24 cellular contexts compared by ENCODE assay signal in the genomic region with DNA sequence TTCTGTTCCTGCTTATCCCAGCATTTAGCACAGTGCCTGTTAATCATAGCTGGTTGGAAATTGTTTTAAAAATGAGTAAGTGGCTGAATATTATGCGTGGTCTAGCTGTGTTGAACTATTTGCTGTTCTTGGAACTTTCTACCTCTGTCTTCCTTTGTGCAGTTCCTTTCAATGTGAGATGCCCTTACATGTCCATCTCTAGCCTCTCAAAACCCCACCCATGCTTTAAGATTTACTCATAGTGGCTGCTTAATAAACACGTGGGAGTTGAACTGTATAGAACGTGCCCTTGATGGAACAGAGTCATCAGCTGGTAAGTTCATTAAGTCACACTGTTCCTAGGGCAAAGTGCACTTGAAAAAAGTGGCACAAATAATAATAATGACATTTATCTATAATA. TPM values are rescaled to one million over a fixed set of nuclear protein-coding genes. Genes with fewer than 3 reads are reported as not detected.
DNase-seq lines count a peak whose midpoint lies in the region; ATAC-seq and TF ChIP-seq lines count a peak whose summit lies in the region.
"Had no signal": no experiment of that assay in that cellular context is flagged by ENCODE, and none has a peak within 500 bp of the region (broad histone marks: within the 10 kb centered on the region; RNA-seq: fewer than 3 reads in every experiment).

No MANE protein-coding gene starts in this region.

- no peaks in the 10 kb centered on the region for H3K79me1 ChIP-seq in mesenchymal stem cell (replicated peaks; ENCODE audit: low read length, poor library complexity, severe bottlenecking)

- H3K27me3 Mint-ChIP-seq in endodermal cell (ENCODE audit: insufficient read depth) (no peaks in the 10 kb centered on the region), WTC11 (ENCODE audit: low read depth) (no peaks in the 10 kb centered on the region)
- H3K27me3 Mint-ChIP-seq: dendritic cell treated with granulocyte-macrophage colony-stimulating factor and Interleukin-4, amounts not matched to agents 40 ng/mL and 50 ng/mL, for 4 days; stimulated activated memory B cell treated with anti-CD40 and anti-IgM and Interleukin-4, amounts not matched to agents 10 μg/mL and 1 μg/mL and 100 μg/mL, for 72 hours had no signal

- H3K4me3 ChIP-seq in endodermal cell (ENCODE audit: low read length) = no peak overlapping the region
- no peak overlapping the region for H3K4me3 ChIP-seq in mesenchymal stem cell (ENCODE audit: insufficient read depth in 1 of 2, low read depth in 1 of 2, low read length in 2 of 2)
- H3K4me3 ChIP-seq in WERI-Rb-1 (ENCODE audit: low read depth, low read length) = no peak overlapping the region
- H3K4me3 ChIP-seq: breast epithelium, ovary, PC-9, thyroid gland had no signal

- WGBS in endodermal cell (ENCODE audit: insufficient coverage in 1 of 2, insufficient read length in 1 of 2), 2 experiments = 93% methylated on average over 3 of the region's 3 CpGs; no CpG with 5 or more reads in 1 of the 2 experiments
- 56% methylated on average over 3 of the region's 3 CpGs for WGBS in mesenchymal stem cell

- H3K9me3 ChIP-seq in endodermal cell (ENCODE audit: control insufficient read depth, low read length) (peaks cover 5% of the 10 kb centered on the region), mesenchymal stem cell (ENCODE audit: control insufficient read depth, low read length) (no peaks in the 10 kb centered on the region), WERI-Rb-1 (ENCODE audit: severe bottlenecking) (no peaks in the 10 kb centered on the region)
- H3K9me3 ChIP-seq: breast epithelium, ovary, thyroid gland had no signal

- ATAC-seq in omental fat pad (ENCODE audit: low FRiP score) (no peak), WTC11 (no peak)

- no peak overlapping the region for H2BK120ac ChIP-seq in mesenchymal stem cell (ENCODE audit: low read depth, low read length)

- no peaks in the 10 kb centered on the region for H3K36me3 Mint-ChIP-seq in endodermal cell (ENCODE audit: low read depth)
- H3K36me3 Mint-ChIP-seq in WTC11 = no peaks in the 10 kb centered on the region
- H3K36me3 Mint-ChIP-seq: activated naive CD8-positive, alpha-beta T cell treated with anti-CD3 and anti-CD28 coated beads for 36 hours; stimulated activated memory B cell treated with anti-CD40 and anti-IgM and Interleukin-4, amounts not matched to agents 10 μg/mL and 1 μg/mL and 100 μg/mL, for 72 hours had no signal

- no peak overlapping the region for H2AK5ac ChIP-seq in mesenchymal stem cell (ENCODE audit: low read length, severe bottlenecking)

- no peak overlapping the region for H4K91ac ChIP-seq in mesenchymal stem cell (ENCODE audit: low read length)

- H3K4me1 Mint-ChIP-seq in endodermal cell (peaks cover 9% of the 10 kb centered on the region), WTC11 (peaks cover 12% of the 10 kb centered on the region)
- H3K4me1 Mint-ChIP-seq: stimulated activated memory B cell treated with anti-CD40 and anti-IgM and Interleukin-4, amounts not matched to agents 10 μg/mL and 1 μg/mL and 100 μg/mL, for 72 hours had no signal

- CTCF ChIA-PET in WTC11 (lab: Charles Lee) = interaction anchor here (1.1 to 5.0 kb wide), 11 partner anchors 8 to 256 kb away, joined by 3 to 58 read pairs (median 10); no protein-coding TSS in a partner anchor

- no peaks in the 10 kb centered on the region for H3K36me3 ChIP-seq in endodermal cell (ENCODE audit: control insufficient read depth, insufficient read depth, low read length)
- no peaks in the 10 kb centered on the region for H3K36me3 ChIP-seq in mesenchymal stem cell (ENCODE audit: control insufficient read depth in 1 of 2, insufficient read depth in 2 of 2, low read depth in 1 of 2, low read length in 2 of 2)
- H3K36me3 ChIP-seq in WERI-Rb-1 = no peaks in the 10 kb centered on the region
- H3K36me3 ChIP-seq: breast epithelium, ovary, thyroid gland had no signal

- H3K9me3 Mint-ChIP-seq in endodermal cell (no peaks in the 10 kb centered on the region), WTC11 (peaks cover 10% of the 10 kb centered on the region)
- H3K9me3 Mint-ChIP-seq: activated naive CD8-positive, alpha-beta T cell treated with anti-CD3 and anti-CD28 coated beads for 36 hours; dendritic cell treated with granulocyte-macrophage colony-stimulating factor and Interleukin-4, amounts not matched to agents 40 ng/mL and 50 ng/mL, for 4 days; H9 had no signal

- no peak overlapping the region for H2AFZ ChIP-seq in mesenchymal stem cell (ENCODE audit: low read depth, low read length)
- H2AFZ ChIP-seq: PC-9 had no signal

- no peak overlapping the region for H2BK12ac ChIP-seq in mesenchymal stem cell (ENCODE audit: low read length in 2 of 2)

- H3K27ac ChIP-seq in endodermal cell (ENCODE audit: low read depth, low read length) (no peak overlapping the region), mesenchymal stem cell (ENCODE audit: low read length, poor library complexity, severe bottlenecking) (no peak overlapping the region), WERI-Rb-1 (no peak overlapping the region)
- H3K27ac ChIP-seq: breast epithelium, ovary, PC-9, thyroid gland had no signal

- H3K4me3 Mint-ChIP-seq in endodermal cell (no peak overlapping the region), WTC11 (no peak overlapping the region)
- H3K4me3 Mint-ChIP-seq: activated naive CD8-positive, alpha-beta T cell treated with anti-CD3 and anti-CD28 coated beads for 36 hours; dendritic cell treated with granulocyte-macrophage colony-stimulating factor and Interleukin-4, amounts not matched to agents 40 ng/mL and 50 ng/mL, for 4 days; H9; stimulated activated memory B cell treated with anti-CD40 and anti-IgM and Interleukin-4, amounts not matched to agents 10 μg/mL and 1 μg/mL and 100 μg/mL, for 72 hours had no signal

- DNase-seq in EH (ENCODE audit: low read depth) = peak; percentile 69
- peak; percentile 3 for DNase-seq in NCI-H226
- no peak for DNase-seq in endodermal cell
- DNase-seq in mesenchymal stem cell = no peak
- DNase-seq in omental fat pad (ENCODE audit: low spot score) = no peak
- no peak for DNase-seq in WTC11 (ENCODE audit: low spot score)
- DNase-seq in WERI-Rb-1 = no peak
- no peak for DNase-seq in NCI-H345 (lab: John Stamatoyannopoulos, UW)
- DNase-seq: activated CD4-positive, CD25-positive, alpha-beta regulatory T cell; activated naive CD8-positive, alpha-beta T cell treated with anti-CD3 and anti-CD28 coated beads for 36 hours; AML-193; H9; ovary; PC-9; right cardiac atrium; thyroid gland had no signal

- H3K4ac ChIP-seq in mesenchymal stem cell (ENCODE audit: low read depth in 1 of 2, low read length in 2 of 2) = no peak overlapping the region

- H3K27ac Mint-ChIP-seq in endodermal cell = peak overlapping the region; percentile 23
- H3K27ac Mint-ChIP-seq in WTC11 = no peak overlapping the region; the same call in 1 of the 2 replicates
- H3K27ac Mint-ChIP-seq: activated naive CD8-positive, alpha-beta T cell treated with anti-CD3 and anti-CD28 coated beads for 36 hours; dendritic cell treated with granulocyte-macrophage colony-stimulating factor and Interleukin-4, amounts not matched to agents 40 ng/mL and 50 ng/mL, for 4 days; stimulated activated memory B cell treated with anti-CD40 and anti-IgM and Interleukin-4, amounts not matched to agents 10 μg/mL and 1 μg/mL and 100 μg/mL, for 72 hours had no signal

- no peak overlapping the region for H2BK15ac ChIP-seq in mesenchymal stem cell (ENCODE audit: low read depth, poor library complexity, severe bottlenecking)

- H3K23ac ChIP-seq in mesenchymal stem cell (ENCODE audit: low read length in 2 of 2) = no peak overlapping the region

- POLR2A ChIA-PET in WTC11 (lab: Charles Lee) = no interaction called here

- no peak overlapping the region for H3K18ac ChIP-seq in mesenchymal stem cell (ENCODE audit: low read depth in 1 of 2, low read length in 2 of 2)

- no peak overlapping the region for H3K4me2 ChIP-seq in mesenchymal stem cell (ENCODE audit: low read length, poor library complexity, severe bottlenecking)
- H3K4me2 ChIP-seq: PC-9 had no signal

- no peak overlapping the region for H2BK5ac ChIP-seq in mesenchymal stem cell (ENCODE audit: low read depth, low read length, poor library complexity, severe bottlenecking)

- H4K8ac ChIP-seq in mesenchymal stem cell (ENCODE audit: low read length) = no peak overlapping the region

- TF ChIP-seq CTCF in endodermal cell (conservative IDR thresholded peaks at IDR 0.05) (no peak), omental fat pad (IDR thresholded peaks at IDR 0.05) (no peak), WTC11 (IDR thresholded peaks at IDR 0.05) (no peak), WERI-Rb-1 (IDR thresholded peaks at IDR 0.05; ENCODE audit: low read depth, low read length) (no peak)

- H3K4me1 ChIP-seq in endodermal cell (ENCODE audit: control insufficient read depth, insufficient read depth, low read length) = no peaks in the 10 kb centered on the region
- H3K4me1 ChIP-seq in mesenchymal stem cell (ENCODE audit: control insufficient read depth, insufficient read depth, low read depth, low read length) = no peaks in the 10 kb centered on the region
- H3K4me1 ChIP-seq: breast epithelium, thyroid gland had no signal

- no peak overlapping the region for H3K9ac ChIP-seq in endodermal cell (ENCODE audit: extremely low read depth, low read length, poor library complexity, severe bottlenecking)
- peak overlapping the region; percentile 12 for H3K9ac ChIP-seq in mesenchymal stem cell (ENCODE audit: low read length)

- no peak overlapping the region for H3K14ac ChIP-seq in mesenchymal stem cell (ENCODE audit: low read length in 2 of 2)

- H3K27me3 ChIP-seq in endodermal cell (ENCODE audit: control insufficient read depth, insufficient read depth, low read length, poor library complexity, severe bottlenecking) (no peaks in the 10 kb centered on the region), mesenchymal stem cell (ENCODE audit: control insufficient read depth in 1 of 2, insufficient read depth in 1 of 2, low read length in 2 of 2) (no peaks in the 10 kb centered on the region), WERI-Rb-1 (ENCODE audit: insufficient read depth, low read depth, severe bottlenecking) (no peaks in the 10 kb centered on the region)
- H3K27me3 ChIP-seq: breast epithelium, ovary, thyroid gland had no signal

TF ChIP-seq in WTC11, 78 proteins besides CTCF, POLR2A, EP300 and RAD21 (continues in another document):
- TF ChIP-seq ATF1 (CRISPR knock-in tag; IDR thresholded peaks at IDR 0.05) (no peak), ZNF416 (CRISPR knock-in tag; IDR thresholded peaks at IDR 0.05) (no peak)
- TF ChIP-seq, protein P1, sequence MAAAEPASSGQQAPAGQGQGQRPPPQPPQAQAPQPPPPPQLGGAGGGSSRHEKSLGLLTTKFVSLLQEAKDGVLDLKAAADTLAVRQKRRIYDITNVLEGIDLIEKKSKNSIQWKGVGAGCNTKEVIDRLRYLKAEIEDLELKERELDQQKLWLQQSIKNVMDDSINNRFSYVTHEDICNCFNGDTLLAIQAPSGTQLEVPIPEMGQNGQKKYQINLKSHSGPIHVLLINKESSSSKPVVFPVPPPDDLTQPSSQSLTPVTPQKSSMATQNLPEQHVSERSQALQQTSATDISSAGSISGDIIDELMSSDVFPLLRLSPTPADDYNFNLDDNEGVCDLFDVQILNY (CRISPR knock-in tag; IDR thresholded peaks at IDR 0.05) = no peak

RNA-seq across cellular contexts. Expression of a gene that starts 34.5 kb away (rescaled TPM):
- total RNA-seq in endodermal cell (not detected), omental fat pad (not detected), WTC11 (2021) (not detected in 3 replicates)
- not detected for polyA plus RNA-seq in endodermal cell (2013, experiment 1 of 2)
- not detected for polyA plus RNA-seq in endodermal cell (2013, experiment 2 of 2)
- not detected for polyA plus RNA-seq in mesenchymal stem cell (2013, experiment 1 of 2)
- not detected for polyA plus RNA-seq in mesenchymal stem cell (2013, experiment 2 of 2)
- total RNA-seq: activated CD8-positive, alpha-beta memory T cell treated with anti-CD3 and anti-CD28 coated beads for 36 hours; activated naive CD8-positive, alpha-beta T cell treated with anti-CD3 and anti-CD28 coated beads for 36 hours; breast epithelium; H9; liver; myocyte; ovary; PC-9; right cardiac atrium; SK-MEL-5; T-helper 2 cell treated with Interferon-gamma antibody and Interleukin-4, amounts not matched to agents 100 ng/mL and 5 ng/mL, for 36 hours; thyroid gland had no signal
- polyA plus RNA-seq: liver, ovary, right cardiac atrium had no signal

Comparison
In these comparisons a context has a peak if more than half of its experiments do, and no peak if none do; other contexts are left out.
1. DNase-seq: peak in EH (single experiment) and NCI-H226 (single experiment); none in endodermal cell (single experiment), mesenchymal stem cell (single experiment), omental fat pad (single experiment), WTC11 (single experiment), WERI-Rb-1 (single experiment) and NCI-H345 (single experiment).